ENCODE assay signal across 9 cellular contexts in genomic region chr1:27891196-27891889, GRCh38. TPM values are rescaled to one million over a fixed set of nuclear protein-coding genes. Genes with fewer than 3 reads are reported as not detected.
DNase-seq lines count a peak whose midpoint lies in the region; ATAC-seq and TF ChIP-seq lines count a peak whose summit lies in the region.
"Had no signal": no experiment of that assay in that cellular context is flagged by ENCODE, and none has a peak within 500 bp of the region (broad histone marks: within the 10 kb centered on the region; RNA-seq: fewer than 3 reads in every experiment).

No MANE protein-coding gene starts in this region.

- peaks cover 29 to 89% of the 10 kb centered on the region in 2 experiments for H3K36me3 ChIP-seq in HEK293 (ENCODE audit: control insufficient read depth in 2 of 2, insufficient read depth in 1 of 2, low read length in 2 of 2)
- peaks cover 0 to 59% (median 35%) of the 10 kb centered on the region in 3 experiments for H3K36me3 ChIP-seq in naive thymus-derived CD4-positive, alpha-beta T cell (ENCODE audit: control insufficient read depth in 2 of 3, insufficient read depth in 3 of 3, low read length in 3 of 3)
- peaks cover 57% of the 10 kb centered on the region for H3K36me3 ChIP-seq in SJCRH30

- POLR2A ChIA-PET in HEK293 (lab: Yijun Ruan, JAX) = no interaction called here
- POLR2A ChIA-PET in activated CD4-positive, alpha-beta memory T cell treated with anti-CD3 and anti-CD28 coated beads, Interleukin-2, amount 10 ng/mL, durations not matched to agents 7 days and 5 days (lab: Charles Lee) = interaction anchor here (0.6 to 3.3 kb wide), 8 partner anchors 11 to 117 kb away, joined by 3 to 10 read pairs (median 3); partner anchors contain the start of genes THEMIS2 and XKR8
- POLR2A ChIA-PET in naive thymus-derived CD4-positive, alpha-beta T cell (lab: Charles Lee) = interaction anchor here (0.8 to 2.2 kb wide), 3 partner anchors 16 to 68 kb away, joined by 3 to 10 read pairs (median 3); partner anchors contain the start of genes THEMIS2 and XKR8

- H3K4me3 ChIP-seq in HEK293 (ENCODE audit: low read depth, low read length) (no peak overlapping the region), SJCRH30 (no peak overlapping the region)
- no peak overlapping the region for H3K4me3 ChIP-seq in naive thymus-derived CD4-positive, alpha-beta T cell (ENCODE audit: low read length)

- H3K27ac Mint-ChIP-seq in activated CD4-positive, alpha-beta memory T cell treated with anti-CD3 and anti-CD28 coated beads, Interleukin-2, amount 10 ng/mL, durations not matched to agents 7 days and 5 days = peak overlapping the region; percentile 95
- peak overlapping the region; percentile 33 to 96 (median 88) for H3K27ac Mint-ChIP-seq in naive thymus-derived CD4-positive, alpha-beta T cell

- no peak overlapping the region for H3K27ac ChIP-seq in HEK293 (ENCODE audit: extremely low read depth, low read depth, low read length)
- peak overlapping the region; percentile 58 for H3K27ac ChIP-seq in naive thymus-derived CD4-positive, alpha-beta T cell (ENCODE audit: low read depth, low read length)
- no peak overlapping the region for H3K27ac ChIP-seq in SJCRH30

- peak overlapping the region; percentile 25 for H3K4me3 Mint-ChIP-seq in activated CD4-positive, alpha-beta memory T cell treated with anti-CD3 and anti-CD28 coated beads, Interleukin-2, amount 10 ng/mL, durations not matched to agents 7 days and 5 days
- peak overlapping the region in 9 of 10 donors; percentile 8 to 69 (median 42) for H3K4me3 Mint-ChIP-seq in naive thymus-derived CD4-positive, alpha-beta T cell

- CTCF ChIA-PET in HEK293 (lab: Yijun Ruan, JAX) = no interaction called here
- CTCF ChIA-PET in activated CD4-positive, alpha-beta memory T cell treated with anti-CD3 and anti-CD28 coated beads, Interleukin-2, amount 10 ng/mL, durations not matched to agents 7 days and 5 days (lab: Charles Lee) = interaction anchor here (0.6 to 1.6 kb wide), 4 partner anchors 34 to 87 kb away, joined by 3 to 4 read pairs (median 4); no protein-coding TSS in a partner anchor
- CTCF ChIA-PET in naive thymus-derived CD4-positive, alpha-beta T cell (lab: Charles Lee) = interaction anchor here (0.8 to 0.9 kb wide), 2 partner anchors 12 to 49 kb away, joined by 3 read pairs; no protein-coding TSS in a partner anchor

- peak; percentile 78 for ATAC-seq in naive thymus-derived CD4-positive, alpha-beta T cell
- ATAC-seq in GM21390 (IDR thresholded peaks at IDR 0.05; ENCODE audit: unreplicated experiment) = no peak

- H3K4me1 Mint-ChIP-seq in activated CD4-positive, alpha-beta memory T cell treated with anti-CD3 and anti-CD28 coated beads, Interleukin-2, amount 10 ng/mL, durations not matched to agents 7 days and 5 days = peaks cover 70% of the 10 kb centered on the region
- H3K4me1 Mint-ChIP-seq in naive thymus-derived CD4-positive, alpha-beta T cell = peaks cover 27 to 78% (median 64%) of the 10 kb centered on the region in 7 donors

- TF ChIP-seq CTCF in GM10266 (IDR thresholded peaks at IDR 0.05; ENCODE audit: control insufficient read depth, insufficient read depth, low read depth, missing control alignments) = no peak
- TF ChIP-seq CTCF in HEK293 (tag by site-specific recombination; IDR thresholded peaks at IDR 0.05) = no peak

- no peaks in the 10 kb centered on the region for H3K27me3 ChIP-seq in naive thymus-derived CD4-positive, alpha-beta T cell (ENCODE audit: control insufficient read depth in 2 of 2, insufficient read depth in 2 of 2, low read length in 2 of 2)
- H3K27me3 ChIP-seq in SJCRH30 = no peaks in the 10 kb centered on the region

- H3K36me3 Mint-ChIP-seq in activated CD4-positive, alpha-beta memory T cell treated with anti-CD3 and anti-CD28 coated beads, Interleukin-2, amount 10 ng/mL, durations not matched to agents 7 days and 5 days (ENCODE audit: low read depth) = peaks cover 81% of the 10 kb centered on the region
- peaks cover 11 to 62% (median 44%) of the 10 kb centered on the region in 5 donors for H3K36me3 Mint-ChIP-seq in naive thymus-derived CD4-positive, alpha-beta T cell

- H3K4me1 ChIP-seq in HEK293 (ENCODE audit: control insufficient read depth, insufficient read depth, low read length) = no peaks in the 10 kb centered on the region
- peaks cover 29 to 40% of the 10 kb centered on the region in 2 donors for H3K4me1 ChIP-seq in naive thymus-derived CD4-positive, alpha-beta T cell (ENCODE audit: control insufficient read depth in 2 of 2, insufficient read depth in 2 of 2, low read length in 2 of 2)
- peaks cover 6% of the 10 kb centered on the region for H3K4me1 ChIP-seq in SJCRH30

- H3K9me3 ChIP-seq in HEK293 (ENCODE audit: control insufficient read depth, insufficient read depth, low read depth, low read length) = no peaks in the 10 kb centered on the region
- no peaks in the 10 kb centered on the region for H3K9me3 ChIP-seq in naive thymus-derived CD4-positive, alpha-beta T cell (ENCODE audit: control insufficient read depth in 2 of 3, low read length in 3 of 3)
- no peaks in the 10 kb centered on the region for H3K9me3 ChIP-seq in SJCRH30 (replicated peaks)

- DNase-seq in GM10266 (ENCODE audit: extremely low spot score) (peak; percentile 54), NCI-H446 (lab: John Stamatoyannopoulos, UW) (no peak), NCI-H748 (lab: John Stamatoyannopoulos, UW; ENCODE audit: unreplicated experiment) (no peak), SJCRH30 (no peak)
- DNase-seq in activated CD4-positive, alpha-beta memory T cell treated with anti-CD3 and anti-CD28 coated beads, Interleukin-2, amount 10 ng/mL, durations not matched to agents 7 days and 5 days = peak; percentile 65
- peak in 6 of 9 donors; percentile 16 to 59 (median 38) for DNase-seq in naive thymus-derived CD4-positive, alpha-beta T cell
- DNase-seq: SHP77 treated with DMSO at 0.1 percent for 48 hours had no signal

- H3K9me3 Mint-ChIP-seq in activated CD4-positive, alpha-beta memory T cell treated with anti-CD3 and anti-CD28 coated beads, Interleukin-2, amount 10 ng/mL, durations not matched to agents 7 days and 5 days = no peaks in the 10 kb centered on the region
- H3K9me3 Mint-ChIP-seq in naive thymus-derived CD4-positive, alpha-beta T cell = no peaks in the 10 kb centered on the region

- intact Hi-C loops in naive thymus-derived CD4-positive, alpha-beta T cell (cut with micrococcal nuclease) = loop anchor here (1.0 to 5.0 kb wide), 3 partner anchors 22 to 34 kb away; no protein-coding TSS in a partner anchor

- H3K27me3 Mint-ChIP-seq in activated CD4-positive, alpha-beta memory T cell treated with anti-CD3 and anti-CD28 coated beads, Interleukin-2, amount 10 ng/mL, durations not matched to agents 7 days and 5 days = no peaks in the 10 kb centered on the region
- no peaks in the 10 kb centered on the region for H3K27me3 Mint-ChIP-seq in naive thymus-derived CD4-positive, alpha-beta T cell

TF ChIP-seq in HEK293, 187 proteins besides CTCF, POLR2A, EP300 and RAD21 (continues in another document):
- TF ChIP-seq PRDM1 (tag by site-specific recombination; IDR thresholded peaks at IDR 0.05) = 0 out of 2 replicates have a peak, but pooled peaks have one; percentile 18
- no peak for TF ChIP-seq INSM2 (tag by site-specific recombination; IDR thresholded peaks at IDR 0.05)
- no peak for TF ChIP-seq ZNF398 (tag by site-specific recombination; IDR thresholded peaks at IDR 0.05)
- TF ChIP-seq ZNF629 (tag by site-specific recombination; IDR thresholded peaks at IDR 0.05) = no peak

RNA-seq across cellular contexts. Expression of gene THEMIS2, which starts 19.0 kb away (rescaled TPM):
- total RNA-seq in activated CD4-positive, alpha-beta memory T cell treated with anti-CD3 and anti-CD28 coated beads, Interleukin-2, amount 10 ng/mL, durations not matched to agents 7 days and 5 days = 10 to 100 TPM; 58.9 to 60.1 TPM
- 100 to 1,000 TPM in 1 of 5 experiments, 10 to 100 TPM in 4; 48.8 to 234 (median 72.3) TPM for total RNA-seq in naive thymus-derived CD4-positive, alpha-beta T cell
- polyA plus RNA-seq in naive thymus-derived CD4-positive, alpha-beta T cell = 10 to 100 TPM; 24.8 to 97.1 TPM
- total RNA-seq in SJCRH30 (2014; rRNA removed; shearing (Covaris generic)) = 13.4 and 13.7 TPM in 2 replicates

RNA-seq across cellular contexts. Expression of gene RPA2, which starts 23.0 kb away (rescaled TPM):
- total RNA-seq in activated CD4-positive, alpha-beta memory T cell treated with anti-CD3 and anti-CD28 coated beads, Interleukin-2, amount 10 ng/mL, durations not matched to agents 7 days and 5 days = 10 to 100 TPM; 76.7 to 78.8 TPM
- total RNA-seq in naive thymus-derived CD4-positive, alpha-beta T cell = 10 to 100 TPM; 20.6 to 72.4 (median 58.6) TPM
- polyA plus RNA-seq in naive thymus-derived CD4-positive, alpha-beta T cell = 100 to 1,000 TPM; 224 to 235 TPM
- 175 and 202 TPM in 2 replicates for total RNA-seq in SJCRH30 (2014; rRNA removed; shearing (Covaris generic))

RNA-seq across cellular contexts. Expression of gene SMPDL3B, which starts 43.5 kb away (rescaled TPM):
- total RNA-seq in activated CD4-positive, alpha-beta memory T cell treated with anti-CD3 and anti-CD28 coated beads, Interleukin-2, amount 10 ng/mL, durations not matched to agents 7 days and 5 days = under 1 TPM; 0.76 to 0.93 TPM
- under 1 TPM in 3 of 5 experiments, not detected in 2; 0.19 to 0.47 (median 0.41) TPM for total RNA-seq in naive thymus-derived CD4-positive, alpha-beta T cell
- polyA plus RNA-seq in naive thymus-derived CD4-positive, alpha-beta T cell = not detected
- total RNA-seq in SJCRH30 (2014; rRNA removed; shearing (Covaris generic)) = 0.15 and 0.16 TPM in 2 replicates

Comparison
In these comparisons a context has a peak if more than half of its experiments do, and no peak if none do; other contexts are left out.
1. DNase-seq: peak in GM10266 (single experiment), activated CD4-positive, alpha-beta memory T cell treated with anti-CD3 and anti-CD28 coated beads, Interleukin-2, amount 10 ng/mL, durations not matched to agents 7 days and 5 days (single experiment) and naive thymus-derived CD4-positive, alpha-beta T cell (6 of 9); none in NCI-H446 (0 of 2), NCI-H748 (single experiment) and SJCRH30 (0 of 2).